ENCODE assay signal across 17 cellular contexts in genomic region chr15:20348900-20349773, GRCh38.
DNase-seq lines count a peak whose midpoint lies in the region; ATAC-seq and TF ChIP-seq lines count a peak whose summit lies in the region.
"Had no signal": no experiment of that assay in that cellular context is flagged by ENCODE, and none has a peak within 500 bp of the region (broad histone marks: within the 10 kb centered on the region; RNA-seq: fewer than 3 reads in every experiment).

No MANE protein-coding gene starts in this region.

- WGBS in IMR-90 (ENCODE audit: extremely low coverage in 2 of 2, insufficient read length in 1 of 2), 2 experiments, result 78% methylated on average over 12 of the region's 18 CpGs; no CpG with 5 or more reads in 1 of the 2 experiments
- 77 to 87% (median 81%) methylated on average over 18 of the region's 18 CpGs for WGBS in heart left ventricle, 4 donors
- WGBS in psoas muscle, 3 donors, result 84 to 85% (median 85%) methylated on average over 18 of the region's 18 CpGs

- no peak overlapping the region for H4K91ac ChIP-seq in IMR-90 (ENCODE audit: insufficient read depth, low read depth, low read length)

- no peak for TF ChIP-seq POLR2A in IMR-90 (IDR thresholded peaks at IDR 0.05; ENCODE audit: low read depth, low read length)
- no peak for TF ChIP-seq POLR2A in heart left ventricle (IDR thresholded peaks at IDR 0.05)

- H2AFZ ChIP-seq in IMR-90 (replicated peaks; ENCODE audit: low read length, poor library complexity), result peak overlapping the region; percentile 18

- dilution Hi-C loops in IMR-90 (cut with HindIII; ENCODE audit: low sequenced_read_pairs, unreplicated experiment), result no loop called here

- H3K9me3 ChIP-seq in IMR-90 (ENCODE audit: control insufficient read depth, insufficient read depth, low read length), result peaks cover 86% of the 10 kb centered on the region
- H3K9me3 ChIP-seq in heart left ventricle, result peaks cover 0 to 25% (median 8%) of the 10 kb centered on the region in 12 donors
- no peaks in the 10 kb centered on the region for H3K9me3 ChIP-seq in psoas muscle
- H3K9me3 ChIP-seq: SJCRH30 had no signal

- H4K5ac ChIP-seq in IMR-90 (ENCODE audit: low read depth, low read length), result no peak overlapping the region

- DNase-seq in GM03348 (ENCODE audit: low spot score) (peak; percentile 55), IMR-90 (no peak), heart left ventricle (peak in 4 of 5 donors; percentile 25 to 77 (median 34)), psoas muscle (peak; percentile 18 to 59)
- DNase-seq in activated T-helper 1 cell treated with anti-CD3 and anti-CD28 coated beads, Interleukin-12 subunit alpha, Interleukin-12 subunit beta, Interleukin-2, Interleukin-4 antibody, amounts not matched to agents 30 ng/mL and 10 ng/mL and 1 ng/mL, durations not matched to agents 14 hours and 24 hours and 36 hours (ENCODE audit: low spot score), result no peak
- DNase-seq: CD4-positive, CD25-positive, alpha-beta regulatory T cell; GF-D8; hypothalamus; midbrain; NCI-H1436; NCI-H526; SJCRH30 had no signal

- in situ Hi-C loops in IMR-90 (cut with MboI; ENCODE audit: low sequenced_read_pairs), result no loop called here

- H4K20me1 ChIP-seq in IMR-90 (ENCODE audit: insufficient read depth, low read length), result no peaks in the 10 kb centered on the region

- H4K8ac ChIP-seq in IMR-90 (ENCODE audit: low read depth in 2 of 2, low read length in 2 of 2), result no peak overlapping the region

- H2BK20ac ChIP-seq in IMR-90 (ENCODE audit: low read depth, low read length), result no peak overlapping the region

- no peak overlapping the region for H3K9ac ChIP-seq in IMR-90 (ENCODE audit: low read depth, low read length)

- H2BK5ac ChIP-seq in IMR-90 (ENCODE audit: low read depth, low read length, poor library complexity, severe bottlenecking), result no peak overlapping the region

- no peak overlapping the region for H3K14ac ChIP-seq in IMR-90 (replicated peaks; ENCODE audit: low read depth, low read length)

- no peak overlapping the region for H3K4me3 Mint-ChIP-seq in activated T-helper 1 cell treated with anti-CD3 and anti-CD28 coated beads, Interleukin-12 subunit alpha, Interleukin-12 subunit beta, Interleukin-2, Interleukin-4 antibody, amounts not matched to agents 30 ng/mL and 10 ng/mL and 1 ng/mL, durations not matched to agents 14 hours and 24 hours and 36 hours
- H3K4me3 Mint-ChIP-seq: CD4-positive, CD25-positive, alpha-beta regulatory T cell had no signal

- no peaks in the 10 kb centered on the region for H3K9me3 Mint-ChIP-seq in activated T-helper 1 cell treated with anti-CD3 and anti-CD28 coated beads, Interleukin-12 subunit alpha, Interleukin-12 subunit beta, Interleukin-2, Interleukin-4 antibody, amounts not matched to agents 30 ng/mL and 10 ng/mL and 1 ng/mL, durations not matched to agents 14 hours and 24 hours and 36 hours
- H3K9me3 Mint-ChIP-seq: CD4-positive, CD25-positive, alpha-beta regulatory T cell had no signal

- H3K56ac ChIP-seq in IMR-90 (ENCODE audit: extremely low read depth, insufficient read depth, low read length), result no peak overlapping the region

- H3K27ac ChIP-seq in IMR-90 (ENCODE audit: insufficient read depth, low read length) (no peak overlapping the region), heart left ventricle (no peak overlapping the region), psoas muscle (no peak overlapping the region)
- H3K27ac ChIP-seq: cardiac muscle cell, epithelial cell of prostate, SJCRH30 had no signal

- no peak overlapping the region for H2BK120ac ChIP-seq in IMR-90 (ENCODE audit: low read depth, low read length)

- intact Hi-C loops in IMR-90 (cut with micrococcal nuclease) (no loop called here), heart left ventricle (cut with DNase I) (loop anchor here in 1 of 10 donors (10.0 kb wide), 1 partner anchor 94 kb away; no protein-coding TSS in a partner anchor), psoas muscle (cut with DNase I) (loop anchor here in 1 of 2 donors (5.0 kb wide), 1 partner anchor 48 kb away; no protein-coding TSS in a partner anchor)
- intact Hi-C loops in activated T-helper 1 cell treated with anti-CD3 and anti-CD28 coated beads, Interleukin-12 subunit alpha, Interleukin-12 subunit beta, Interleukin-2, Interleukin-4 antibody, amounts not matched to agents 30 ng/mL and 10 ng/mL and 1 ng/mL, durations not matched to agents 14 hours and 24 hours and 36 hours (cut with micrococcal nuclease), result no loop called here

- no peak overlapping the region for H3K4ac ChIP-seq in IMR-90 (ENCODE audit: low read depth, low read length)

- H3K4me1 Mint-ChIP-seq in activated T-helper 1 cell treated with anti-CD3 and anti-CD28 coated beads, Interleukin-12 subunit alpha, Interleukin-12 subunit beta, Interleukin-2, Interleukin-4 antibody, amounts not matched to agents 30 ng/mL and 10 ng/mL and 1 ng/mL, durations not matched to agents 14 hours and 24 hours and 36 hours (ENCODE audit: low read depth), result no peaks in the 10 kb centered on the region

- TF ChIP-seq RAD21 in IMR-90 (IDR thresholded peaks at IDR 0.05; ENCODE audit: low read length), result no peak

- no peaks in the 10 kb centered on the region for H3K36me3 Mint-ChIP-seq in activated T-helper 1 cell treated with anti-CD3 and anti-CD28 coated beads, Interleukin-12 subunit alpha, Interleukin-12 subunit beta, Interleukin-2, Interleukin-4 antibody, amounts not matched to agents 30 ng/mL and 10 ng/mL and 1 ng/mL, durations not matched to agents 14 hours and 24 hours and 36 hours (ENCODE audit: low read depth)
- H3K36me3 Mint-ChIP-seq: CD4-positive, CD25-positive, alpha-beta regulatory T cell had no signal

- H3K9me1 ChIP-seq in IMR-90 (ENCODE audit: insufficient read depth, low read length), result no peaks in the 10 kb centered on the region

- H3K23ac ChIP-seq in IMR-90 (ENCODE audit: low read depth, low read length), result no peak overlapping the region

- H2AK9ac ChIP-seq in IMR-90 (replicated peaks; ENCODE audit: low read depth, low read length, poor library complexity), result no peak overlapping the region

- H3K79me1 ChIP-seq in IMR-90 (ENCODE audit: low read depth in 1 of 2, low read length in 2 of 2), result no peaks in the 10 kb centered on the region

- H3K27me3 ChIP-seq in IMR-90 (ENCODE audit: control insufficient read depth, insufficient read depth, low read length) (no peaks in the 10 kb centered on the region), heart left ventricle (peaks cover 0 to 59% (median 5%) of the 10 kb centered on the region in 9 donors), psoas muscle (ENCODE audit: insufficient read depth in 3 of 3, low read length in 2 of 3) (no peaks in the 10 kb centered on the region)
- H3K27me3 ChIP-seq: cardiac muscle cell had no signal

- CTCF ChIA-PET in IMR-90 (lab: Yijun Ruan, JAX), result no interaction called here

- no peak overlapping the region for H3K4me2 ChIP-seq in IMR-90 (ENCODE audit: low read depth, low read length)

- BruUV-seq in IMR-90 (replicated peaks; lab: Mats Ljungman, UMichigan), result no TSS peak

- no peak overlapping the region for H2BK15ac ChIP-seq in IMR-90 (ENCODE audit: low read depth, low read length)

- ATAC-seq in IMR-90 (ENCODE audit: low read depth) (no peak), heart left ventricle (peak in 2 of 4 donors; percentile 4 to 21), psoas muscle (peak in 2 of 4 donors; percentile 9 to 27), GM18498 (IDR thresholded peaks at IDR 0.05; ENCODE audit: unreplicated experiment) (no peak), HG02610 (IDR thresholded peaks at IDR 0.05; ENCODE audit: unreplicated experiment) (no peak)
- ATAC-seq: K562 had no signal

- no peak overlapping the region for H3K18ac ChIP-seq in IMR-90 (ENCODE audit: low read depth, low read length)

- TF ChIP-seq CTCF in IMR-90 (conservative IDR thresholded peaks at IDR 0.05; ENCODE audit: low read depth, low read length) (no peak), heart left ventricle (IDR thresholded peaks at IDR 0.05) (no peak), psoas muscle (IDR thresholded peaks at IDR 0.05) (no peak)

- no peaks in the 10 kb centered on the region for H3K4me1 ChIP-seq in IMR-90 (ENCODE audit: control insufficient read depth, insufficient read depth, low read length)
- H3K4me1 ChIP-seq in heart left ventricle, result no peaks in the 10 kb centered on the region
- no peaks in the 10 kb centered on the region for H3K4me1 ChIP-seq in psoas muscle
- H3K4me1 ChIP-seq: SJCRH30 had no signal

- no peak overlapping the region for H3K27ac Mint-ChIP-seq in activated T-helper 1 cell treated with anti-CD3 and anti-CD28 coated beads, Interleukin-12 subunit alpha, Interleukin-12 subunit beta, Interleukin-2, Interleukin-4 antibody, amounts not matched to agents 30 ng/mL and 10 ng/mL and 1 ng/mL, durations not matched to agents 14 hours and 24 hours and 36 hours

- POLR2A ChIA-PET in IMR-90 (lab: Charles Lee; ENCODE audit: unreplicated experiment), result no interaction called here

- no peaks in the 10 kb centered on the region for H3K36me3 ChIP-seq in IMR-90 (ENCODE audit: control insufficient read depth, insufficient read depth, low read length)
- H3K36me3 ChIP-seq in heart left ventricle, result no peaks in the 10 kb centered on the region
- H3K36me3 ChIP-seq in psoas muscle (ENCODE audit: insufficient read depth in 1 of 2, low read depth in 1 of 2), result no peaks in the 10 kb centered on the region
- H3K36me3 ChIP-seq: cardiac muscle cell, SJCRH30 had no signal

- H3K4me3 ChIP-seq in IMR-90 (ENCODE audit: insufficient read depth, low read depth, low read length) (no peak overlapping the region), heart left ventricle (no peak overlapping the region), psoas muscle (no peak overlapping the region)
- H3K4me3 ChIP-seq: cardiac muscle cell, K562, SJCRH30 had no signal

- no peaks in the 10 kb centered on the region for H3K27me3 Mint-ChIP-seq in activated T-helper 1 cell treated with anti-CD3 and anti-CD28 coated beads, Interleukin-12 subunit alpha, Interleukin-12 subunit beta, Interleukin-2, Interleukin-4 antibody, amounts not matched to agents 30 ng/mL and 10 ng/mL and 1 ng/mL, durations not matched to agents 14 hours and 24 hours and 36 hours (ENCODE audit: insufficient read depth)
- H3K27me3 Mint-ChIP-seq: CD4-positive, CD25-positive, alpha-beta regulatory T cell had no signal

- H2AK5ac ChIP-seq in IMR-90 (ENCODE audit: low read depth, low read length), result no peak overlapping the region

TF ChIP-seq in IMR-90, 13 proteins besides CTCF, POLR2A, EP300 and RAD21:
- no peak for TF ChIP-seq RCOR1 (IDR thresholded peaks at IDR 0.05; ENCODE audit: insufficient replicate concordance, low read length)
- TF ChIP-seq SMC3 (IDR thresholded peaks at IDR 0.05; ENCODE audit: low read depth, low read length), result no peak
- no peak for TF ChIP-seq MAFK (IDR thresholded peaks at IDR 0.05; ENCODE audit: low read depth, low read length)
- TF ChIP-seq MAZ (IDR thresholded peaks at IDR 0.05; ENCODE audit: borderline replicate concordance, low read depth, low read length), result no peak

Comparison
In these comparisons a context has a peak if more than half of its experiments do, and no peak if none do; other contexts are left out.
1. DNase-seq: peak in GM03348 (single experiment), heart left ventricle (4 of 5) and psoas muscle (2 of 2); none in IMR-90 (single experiment) and activated T-helper 1 cell treated with anti-CD3 and anti-CD28 coated beads, Interleukin-12 subunit alpha, Interleukin-12 subunit beta, Interleukin-2, Interleukin-4 antibody, amounts not matched to agents 30 ng/mL and 10 ng/mL and 1 ng/mL, durations not matched to agents 14 hours and 24 hours and 36 hours (single experiment).